20 cellular contexts compared by ENCODE assay signal in the genomic region with DNA sequence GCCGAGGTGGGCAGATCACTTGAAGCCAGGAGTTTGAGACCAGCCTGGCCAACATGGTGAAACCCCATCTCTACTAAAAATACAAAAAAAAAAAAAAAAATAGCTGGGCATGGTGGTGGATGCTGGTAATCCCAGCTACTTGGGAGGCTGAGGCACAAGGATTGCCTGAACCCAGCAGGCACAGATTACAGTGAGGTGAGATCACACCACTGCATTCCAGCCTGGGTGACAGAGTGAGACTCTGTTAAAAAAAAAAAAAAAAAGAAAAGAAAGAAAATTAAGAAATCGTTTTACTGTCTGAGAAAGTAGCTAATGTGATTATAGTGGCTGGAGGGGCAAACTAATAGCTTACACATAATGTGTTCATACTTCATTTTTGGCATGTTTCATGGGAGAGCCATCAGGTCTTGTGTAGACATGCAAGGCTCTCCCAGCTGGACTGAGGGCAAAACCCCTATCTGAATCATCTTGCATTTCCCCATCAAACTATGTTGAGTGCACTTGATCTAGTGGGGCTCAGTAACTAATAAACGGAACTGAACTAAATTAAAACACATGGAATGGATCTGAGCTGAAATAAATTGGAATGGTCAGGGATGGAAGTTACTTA. TPM values are rescaled to one million over a fixed set of nuclear protein-coding genes. Genes with fewer than 3 reads are reported as not detected.
DNase-seq lines count a peak whose midpoint lies in the region; ATAC-seq and TF ChIP-seq lines count a peak whose summit lies in the region.
"Had no signal": no experiment of that assay in that cellular context is flagged by ENCODE, and none has a peak within 500 bp of the region (broad histone marks: within the 10 kb centered on the region; RNA-seq: fewer than 3 reads in every experiment).

No MANE protein-coding gene starts in this region.

- DNase-seq in ELR (ENCODE audit: low read depth) (peak; percentile 61), MG63 (peak; percentile 51), epithelial cell of proximal tubule (ENCODE audit: low read depth) (peak; percentile 53), mesenchymal stem cell (peak; percentile 25), suprapubic skin (ENCODE audit: low spot score in 2 of 2) (no peak), NCI-H2029 (lab: John Stamatoyannopoulos, UW) (no peak), SIG-M5 treated with dmso at 0.1 percent for 504 hours (lab: John Stamatoyannopoulos, UW; ENCODE audit: unreplicated experiment) (no peak)
- DNase-seq: DMS 273 treated with DMSO at 0.1 percent for 48 hours, endodermal cell, lower lobe of right lung, MM.1S, naive B cell, NCI-H187, NCI-H510A treated with DMSO at 0.1 percent for 48 hours, SIG-M5 had no signal

- H3K14ac ChIP-seq in mesenchymal stem cell (ENCODE audit: low read length in 2 of 2), result no peak overlapping the region

- WGBS in mesenchymal stem cell, result 60% methylated on average over 1 of the region's 3 CpGs
- WGBS in suprapubic skin, result 66% methylated on average over 3 of the region's 3 CpGs

- TF ChIP-seq EP300 in suprapubic skin (IDR thresholded peaks at IDR 0.05), result no peak

- H3K27me3 ChIP-seq in MG63, result no peaks in the 10 kb centered on the region
- H3K27me3 ChIP-seq in mesenchymal stem cell (ENCODE audit: control insufficient read depth in 1 of 2, insufficient read depth in 1 of 2, low read length in 2 of 2), result no peaks in the 10 kb centered on the region
- H3K27me3 ChIP-seq in suprapubic skin, result no peaks in the 10 kb centered on the region

- H3K36me3 ChIP-seq in MG63 (no peaks in the 10 kb centered on the region), mesenchymal stem cell (ENCODE audit: control insufficient read depth in 1 of 2, insufficient read depth in 2 of 2, low read depth in 1 of 2, low read length in 2 of 2) (no peaks in the 10 kb centered on the region), suprapubic skin (no peaks in the 10 kb centered on the region)
- H3K36me3 ChIP-seq: HAP-1, lower lobe of right lung had no signal

- H2BK120ac ChIP-seq in mesenchymal stem cell (ENCODE audit: low read depth, low read length), result no peak overlapping the region

- H2BK5ac ChIP-seq in mesenchymal stem cell (ENCODE audit: low read depth, low read length, poor library complexity, severe bottlenecking), result no peak overlapping the region

- H3K9me3 ChIP-seq in MG63 (no peaks in the 10 kb centered on the region), mesenchymal stem cell (ENCODE audit: control insufficient read depth, low read length) (no peaks in the 10 kb centered on the region), suprapubic skin (no peaks in the 10 kb centered on the region)
- H3K9me3 ChIP-seq: HAP-1, lower lobe of right lung had no signal

- H3K4ac ChIP-seq in mesenchymal stem cell (ENCODE audit: low read depth in 1 of 2, low read length in 2 of 2), result no peak overlapping the region

- H2AFZ ChIP-seq in mesenchymal stem cell (ENCODE audit: low read depth, low read length), result no peak overlapping the region

- no peak overlapping the region for H3K23ac ChIP-seq in mesenchymal stem cell (ENCODE audit: low read length in 2 of 2)

- H3K4me3 ChIP-seq in MG63, result no peak overlapping the region
- no peak overlapping the region for H3K4me3 ChIP-seq in epithelial cell of proximal tubule (ENCODE audit: low read depth, low read length)
- H3K4me3 ChIP-seq in mesenchymal stem cell (ENCODE audit: insufficient read depth in 1 of 2, low read depth in 1 of 2, low read length in 2 of 2), result no peak overlapping the region
- H3K4me3 ChIP-seq in suprapubic skin, result no peak overlapping the region
- H3K4me3 ChIP-seq: HAP-1, lower lobe of right lung, smooth muscle cell had no signal

- H3K27ac ChIP-seq in mesenchymal stem cell (ENCODE audit: low read length, poor library complexity, severe bottlenecking), result peak overlapping the region; percentile 10
- no peak overlapping the region for H3K27ac ChIP-seq in suprapubic skin
- H3K27ac ChIP-seq: C4-2B, lower lobe of right lung had no signal

- no peak overlapping the region for H3K18ac ChIP-seq in mesenchymal stem cell (ENCODE audit: low read depth in 1 of 2, low read length in 2 of 2)

- no peak for TF ChIP-seq POLR2A in suprapubic skin (IDR thresholded peaks at IDR 0.05)

- H3K79me1 ChIP-seq in mesenchymal stem cell (replicated peaks; ENCODE audit: low read length, poor library complexity, severe bottlenecking), result peaks cover 13% of the 10 kb centered on the region

- no peak overlapping the region for H2BK15ac ChIP-seq in mesenchymal stem cell (ENCODE audit: low read depth, poor library complexity, severe bottlenecking)

- H4K91ac ChIP-seq in mesenchymal stem cell (ENCODE audit: low read length), result no peak overlapping the region

- no peak overlapping the region for H2AK5ac ChIP-seq in mesenchymal stem cell (ENCODE audit: low read length, severe bottlenecking)

- ATAC-seq in GM21360 (IDR thresholded peaks at IDR 0.05; ENCODE audit: unreplicated experiment), result no peak
- ATAC-seq: activated CD4-positive, CD25-positive, alpha-beta regulatory T cell treated with anti-CD3 and anti-CD28 coated beads, Interleukin-2, amount 50 U/mL, for 24 hours; lower lobe of right lung had no signal

- H3K4me1 ChIP-seq in mesenchymal stem cell (ENCODE audit: control insufficient read depth, insufficient read depth, low read depth, low read length) (no peaks in the 10 kb centered on the region), suprapubic skin (no peaks in the 10 kb centered on the region)
- H3K4me1 ChIP-seq: lower lobe of right lung had no signal

- no peak overlapping the region for H2BK12ac ChIP-seq in mesenchymal stem cell (ENCODE audit: low read length in 2 of 2)

- TF ChIP-seq CTCF in epithelial cell of proximal tubule (conservative IDR thresholded peaks at IDR 0.05; ENCODE audit: low read depth, low read length) (no peak), suprapubic skin (IDR thresholded peaks at IDR 0.05) (no peak)

- H4K8ac ChIP-seq in mesenchymal stem cell (ENCODE audit: low read length), result no peak overlapping the region

- H3K4me2 ChIP-seq in mesenchymal stem cell (ENCODE audit: low read length, poor library complexity, severe bottlenecking), result no peak overlapping the region
- H3K4me2 ChIP-seq: smooth muscle cell had no signal

- H3K9ac ChIP-seq in mesenchymal stem cell (ENCODE audit: low read length), result no peak overlapping the region

RNA-seq across cellular contexts. Expression of a gene that starts 16.2 kb away (rescaled TPM):
- 11.1 and 11.8 TPM in 2 replicates for total RNA-seq in MG63 (2014; rRNA removed; shearing (Covaris generic); ENCODE audit: low replicate concordance)
- total RNA-seq in epithelial cell of proximal tubule (14.5 and 20.5 TPM in 2 replicates), suprapubic skin (10 to 100 TPM; 26.4 to 55.0 (median 40.7) TPM)
- polyA plus RNA-seq in mesenchymal stem cell (2013, experiment 1 of 2), result 2.9 TPM
- polyA plus RNA-seq in mesenchymal stem cell (2013, experiment 2 of 2), result 2.8 TPM

Comparison
In these comparisons a context has a peak if more than half of its experiments do, and no peak if none do; other contexts are left out.
1. DNase-seq: peak in ELR (single experiment), MG63 (single experiment), epithelial cell of proximal tubule (single experiment) and mesenchymal stem cell (single experiment); none in suprapubic skin (0 of 2), NCI-H2029 (single experiment) and SIG-M5 treated with dmso at 0.1 percent for 504 hours (single experiment).